ENCODE assay signal across 13 cellular contexts in the genomic region with DNA sequence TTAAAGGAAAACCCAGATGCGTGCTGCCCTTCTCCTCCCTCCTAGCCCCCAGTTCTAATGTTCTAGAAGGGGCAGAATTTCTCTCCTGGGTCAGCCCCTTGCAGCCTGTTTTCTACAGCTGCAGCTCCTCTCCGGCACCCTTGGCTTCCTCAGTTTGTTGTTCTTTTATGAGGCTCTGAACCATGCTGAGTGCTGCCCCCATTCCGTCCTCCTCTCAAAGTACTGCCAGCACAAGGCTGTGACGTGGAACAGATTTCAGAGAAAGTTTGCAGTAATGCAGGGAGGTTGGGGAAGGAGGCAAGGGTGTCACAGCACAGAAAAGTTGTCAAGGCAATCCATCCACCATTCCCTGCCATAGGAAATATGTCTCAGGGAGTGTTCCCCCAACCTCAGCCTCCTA.
DNase-seq lines count a peak whose midpoint lies in the region; ATAC-seq, FAIRE-seq and TF ChIP-seq lines count a peak whose summit lies in the region.
"Had no signal": no experiment of that assay in that cellular context is flagged by ENCODE, and none has a peak within 500 bp of the region (broad histone marks: within the 10 kb centered on the region; RNA-seq: fewer than 3 reads in every experiment).

No MANE protein-coding gene starts in this region.

- H3K9me3 ChIP-seq in esophagus muscularis mucosa (no peaks in the 10 kb centered on the region), upper lobe of right lung (no peaks in the 10 kb centered on the region), small intestine (ENCODE audit: control insufficient read depth, low read depth) (no peaks in the 10 kb centered on the region)

- no peak for TF ChIP-seq POLR2A in esophagus muscularis mucosa (IDR thresholded peaks at IDR 0.05; ENCODE audit: low read depth)

- H3K27me3 Mint-ChIP-seq in nephron progenitor cell (ENCODE audit: low read depth, poor library complexity), result peaks cover 7% of the 10 kb centered on the region

- no peaks in the 10 kb centered on the region for H3K36me3 Mint-ChIP-seq in nephron progenitor cell (ENCODE audit: low read depth)

- FAIRE-seq in small intestine (lab: Jason Lieb, UNC), result no peak

- DNase-seq in activated effector memory CD4-positive, alpha-beta T cell treated with anti-CD3 and anti-CD28 coated beads, Interleukin-2, amount 50 U/mL, for 16 hours, result peak; percentile 19
- DNase-seq in activated effector memory CD4-positive, alpha-beta T cell treated with Interleukin-2 at 50 U/mL for 16 hours, result no peak
- DNase-seq in esophagus muscularis mucosa (ENCODE audit: extremely low spot score) (no peak), nephron progenitor cell (no peak), upper lobe of right lung (peak; percentile 61), small intestine (no peak), T-helper 2 cell (no peak)
- DNase-seq in activated CD4-positive, alpha-beta T cell treated with anti-CD3 and anti-CD28 coated beads, Interleukin-2, amount 50 U/mL, for 48 hours, result no peak
- DNase-seq: 8988T; mammary epithelial cell; NCI-H2029; stimulated activated CD4-positive, alpha-beta T cell treated with anti-CD3 and anti-CD28 coated beads, Interleukin-4, amount 100 ng/mL, for 24 hours; stimulated activated naive CD4-positive, alpha-beta T cell had no signal

- H3K9me3 Mint-ChIP-seq in nephron progenitor cell, result no peaks in the 10 kb centered on the region

- 42% methylated on average over 4 of the region's 4 CpGs for WGBS in esophagus muscularis mucosa
- 73 to 92% (median 88%) methylated on average over 4 of the region's 4 CpGs for WGBS in small intestine, 3 donors

- TF ChIP-seq CTCF in esophagus muscularis mucosa (IDR thresholded peaks at IDR 0.05) (no peak), nephron progenitor cell (IDR thresholded peaks at IDR 0.05) (no peak), upper lobe of right lung (IDR thresholded peaks at IDR 0.05) (no peak)

- H3K36me3 ChIP-seq in esophagus muscularis mucosa, result peaks cover 15 to 59% (median 37%) of the 10 kb centered on the region in 4 donors
- H3K36me3 ChIP-seq in upper lobe of right lung, result peaks cover 11% of the 10 kb centered on the region
- H3K36me3 ChIP-seq in small intestine (ENCODE audit: control insufficient read depth in 2 of 2, insufficient read depth in 2 of 2, low read length in 2 of 2), result peaks cover 0 to 4% of the 10 kb centered on the region in 2 donors

- peak overlapping the region; percentile 31 for H3K27ac Mint-ChIP-seq in nephron progenitor cell

- H3K4me1 ChIP-seq in esophagus muscularis mucosa (peaks cover 66 to 79% (median 72%) of the 10 kb centered on the region in 4 donors), upper lobe of right lung (peaks cover 59% of the 10 kb centered on the region), small intestine (ENCODE audit: control insufficient read depth in 2 of 2, insufficient read depth in 1 of 2, low read depth in 1 of 2, low read length in 1 of 2) (peaks cover 18 to 24% of the 10 kb centered on the region in 2 donors)

- intact Hi-C loops in esophagus muscularis mucosa (cut with DNase I), result loop anchor here (5.0 kb wide), 1 partner anchor 35 kb away; no protein-coding TSS in a partner anchor
- intact Hi-C loops in upper lobe of right lung (cut with DNase I), result no loop called here

- H3K4me3 ChIP-seq in esophagus muscularis mucosa, result no peak overlapping the region
- H3K4me3 ChIP-seq in upper lobe of right lung, result no peak overlapping the region
- H3K4me3 ChIP-seq in small intestine (ENCODE audit: low read depth in 1 of 2, low read length in 2 of 2), result no peak overlapping the region

- peak; percentile 2 for ATAC-seq in upper lobe of right lung

- peak overlapping the region; percentile 67 to 83 (median 70) for H3K27ac ChIP-seq in esophagus muscularis mucosa (replicated peaks in 1 of 4)
- peak overlapping the region; percentile 71 for H3K27ac ChIP-seq in upper lobe of right lung
- no peak overlapping the region for H3K27ac ChIP-seq in small intestine (ENCODE audit: low read depth in 1 of 2, low read length in 1 of 2)

- H3K4me3 Mint-ChIP-seq in nephron progenitor cell, result no peak overlapping the region

- H3K27me3 ChIP-seq in esophagus muscularis mucosa, result no peaks in the 10 kb centered on the region
- no peaks in the 10 kb centered on the region for H3K27me3 ChIP-seq in upper lobe of right lung
- no peaks in the 10 kb centered on the region for H3K27me3 ChIP-seq in small intestine (ENCODE audit: control insufficient read depth in 2 of 2, insufficient read depth in 2 of 2, low read length in 2 of 2)

- TF ChIP-seq EP300 in esophagus muscularis mucosa (IDR thresholded peaks at IDR 0.05), result no peak

- peaks cover 50% of the 10 kb centered on the region for H3K4me1 Mint-ChIP-seq in nephron progenitor cell

Comparison
In these comparisons a context has a peak if more than half of its experiments do, and no peak if none do; other contexts are left out.
1. DNase-seq: peak in activated effector memory CD4-positive, alpha-beta T cell treated with anti-CD3 and anti-CD28 coated beads, Interleukin-2, amount 50 U/mL, for 16 hours (single experiment) and upper lobe of right lung (single experiment); none in activated effector memory CD4-positive, alpha-beta T cell treated with Interleukin-2 at 50 U/mL for 16 hours (single experiment), esophagus muscularis mucosa (single experiment), nephron progenitor cell (single experiment), small intestine (single experiment), activated CD4-positive, alpha-beta T cell treated with anti-CD3 and anti-CD28 coated beads, Interleukin-2, amount 50 U/mL, for 48 hours (0 of 2) and T-helper 2 cell (0 of 5).
2. H3K27ac ChIP-seq: peak in esophagus muscularis mucosa (4 of 4) and upper lobe of right lung (single experiment); none in small intestine (0 of 2).